In the genomic region with DNA sequence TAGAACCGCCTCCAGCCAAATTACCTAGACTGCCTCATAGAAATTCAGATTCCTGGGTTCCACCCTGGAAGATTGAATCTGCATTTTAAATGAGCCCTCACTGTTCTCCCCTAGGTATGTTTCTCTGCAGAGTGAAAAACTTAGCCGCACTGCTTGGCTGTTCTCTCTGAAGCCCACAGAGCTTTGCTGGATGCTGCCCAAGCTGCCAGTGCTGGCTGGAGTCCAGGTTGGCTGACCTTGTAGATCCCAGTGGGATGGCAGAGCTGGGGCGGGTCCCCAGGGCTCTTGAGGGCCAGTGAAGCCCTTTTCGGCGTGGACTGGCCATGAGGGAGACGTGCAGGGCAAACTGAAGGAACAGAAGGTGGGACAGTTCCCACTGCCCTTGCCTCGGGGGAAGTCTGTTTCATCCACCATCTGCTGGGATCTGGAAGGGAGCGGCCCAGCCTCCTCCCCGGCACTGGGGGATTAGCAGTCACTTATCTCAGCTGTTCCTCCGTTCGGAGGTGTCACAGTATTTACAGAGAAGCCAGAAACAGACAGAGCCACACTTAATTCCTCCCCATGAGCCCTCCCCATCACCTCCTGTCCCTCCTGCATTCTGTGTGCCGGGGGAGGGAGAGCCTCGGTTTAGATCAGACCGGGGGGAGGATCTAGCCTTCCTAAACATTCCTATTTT, we compare ENCODE assay signal across 14 cellular contexts. TPM values are rescaled to one million over a fixed set of nuclear protein-coding genes. Genes with fewer than 3 reads are reported as not detected.
DNase-seq lines count a peak whose midpoint lies in the region; ATAC-seq and TF ChIP-seq lines count a peak whose summit lies in the region.
"Had no signal": no experiment of that assay in that cellular context is flagged by ENCODE, and none has a peak within 500 bp of the region (broad histone marks: within the 10 kb centered on the region; RNA-seq: fewer than 3 reads in every experiment).

No MANE protein-coding gene starts in this region.

- no peak overlapping the region for H2BK15ac ChIP-seq in mesenchymal stem cell (ENCODE audit: low read depth, poor library complexity, severe bottlenecking)

- H2AFZ ChIP-seq in ACC112 (ENCODE audit: low read length, unreplicated experiment) (peak overlapping the region; percentile 81), mesenchymal stem cell (ENCODE audit: low read depth, low read length) (no peak overlapping the region)

- H3K27me3 ChIP-seq in ACC112 (ENCODE audit: insufficient read depth, low read length) (peaks cover 33% of the 10 kb centered on the region), mesenchymal stem cell (ENCODE audit: control insufficient read depth in 1 of 2, insufficient read depth in 1 of 2, low read length in 2 of 2) (peaks cover 40 to 48% of the 10 kb centered on the region in 2 experiments)
- H3K27me3 ChIP-seq: SJSA1 had no signal

- H3K14ac ChIP-seq in mesenchymal stem cell (ENCODE audit: low read length in 2 of 2): no peak overlapping the region

- no peaks in the 10 kb centered on the region for H3K36me3 Mint-ChIP-seq in activated CD8-positive, alpha-beta T cell treated with anti-CD3 and anti-CD28 coated beads, Interleukin-2, amount 10 ng/mL, durations not matched to agents 7 days and 5 days (ENCODE audit: low read depth)

- WGBS in mesenchymal stem cell: 31% methylated on average over 11 of the region's 14 CpGs

- H3K4me3 ChIP-seq in ACC112 (ENCODE audit: low read depth, low read length): peak overlapping the region; percentile 47; the same call in 1 of the 2 replicates
- H3K4me3 ChIP-seq in mesenchymal stem cell (ENCODE audit: insufficient read depth in 1 of 2, low read depth in 1 of 2, low read length in 2 of 2): no peak overlapping the region
- H3K4me3 ChIP-seq: SJSA1 had no signal

- H3K79me2 ChIP-seq in ACC112 (ENCODE audit: control insufficient read depth, insufficient read depth, low read length, unreplicated experiment): no peaks in the 10 kb centered on the region

- H3K4me1 Mint-ChIP-seq in activated CD8-positive, alpha-beta T cell treated with anti-CD3 and anti-CD28 coated beads, Interleukin-2, amount 10 ng/mL, durations not matched to agents 7 days and 5 days (ENCODE audit: low read depth): no peaks in the 10 kb centered on the region

- POLR2A ChIA-PET in activated CD8-positive, alpha-beta T cell treated with anti-CD3 and anti-CD28 coated beads, Interleukin-2, amount 10 ng/mL, durations not matched to agents 7 days and 5 days (lab: Charles Lee): no interaction called here

- peaks cover 35% of the 10 kb centered on the region for H3K27me3 Mint-ChIP-seq in activated CD8-positive, alpha-beta T cell treated with anti-CD3 and anti-CD28 coated beads, Interleukin-2, amount 10 ng/mL, durations not matched to agents 7 days and 5 days (ENCODE audit: low read depth)

- ATAC-seq in activated CD8-positive, alpha-beta T cell treated with anti-CD3 and anti-CD28 coated beads, Interleukin-2, amount 10 ng/mL, durations not matched to agents 7 days and 5 days: no peak
- ATAC-seq in GM21381 (IDR thresholded peaks at IDR 0.05; ENCODE audit: unreplicated experiment) (no peak), GM18907 (IDR thresholded peaks at IDR 0.05; ENCODE audit: unreplicated experiment) (no peak)

- DNase-seq in LHCN-M2 (ENCODE audit: low read depth): peak; percentile 97
- peak; percentile 70 for DNase-seq in astrocyte of the hippocampus (ENCODE audit: low read depth, low spot score)
- DNase-seq in mesenchymal stem cell: peak; percentile 40
- no peak for DNase-seq in GM13977 (ENCODE audit: low spot score)
- no peak for DNase-seq in activated CD8-positive, alpha-beta T cell treated with anti-CD3 and anti-CD28 coated beads, Interleukin-2, amount 10 ng/mL, durations not matched to agents 7 days and 5 days
- DNase-seq: activated CD8-positive, alpha-beta memory T cell treated with anti-CD3 and anti-CD28 coated beads, Interleukin-2, amount 50 U/mL, for 48 hours; Karpas-422; stimulated activated naive CD4-positive, alpha-beta T cell treated with Interleukin-2 at 50 U/mL for 16 hours had no signal

- peak overlapping the region; percentile 2 to 45 for H3K18ac ChIP-seq in mesenchymal stem cell (ENCODE audit: low read depth in 1 of 2, low read length in 2 of 2)

- in situ Hi-C loops in GM13977 (cut with MboI; ENCODE audit: low pct_unique_long_range_greater_than_20kb, low sequenced_read_pairs, unreplicated experiment): no loop called here

- H3K27ac Mint-ChIP-seq in activated CD8-positive, alpha-beta T cell treated with anti-CD3 and anti-CD28 coated beads, Interleukin-2, amount 10 ng/mL, durations not matched to agents 7 days and 5 days: no peak overlapping the region

- no peak overlapping the region for H3K4ac ChIP-seq in mesenchymal stem cell (ENCODE audit: low read depth in 1 of 2, low read length in 2 of 2)

- H3K9me3 Mint-ChIP-seq in activated CD8-positive, alpha-beta T cell treated with anti-CD3 and anti-CD28 coated beads, Interleukin-2, amount 10 ng/mL, durations not matched to agents 7 days and 5 days (ENCODE audit: insufficient read depth): no peaks in the 10 kb centered on the region

- H3K79me1 ChIP-seq in mesenchymal stem cell (replicated peaks; ENCODE audit: low read length, poor library complexity, severe bottlenecking): no peaks in the 10 kb centered on the region

- H3K9ac ChIP-seq in mesenchymal stem cell (ENCODE audit: low read length): no peak overlapping the region

- no peak overlapping the region for H3K23ac ChIP-seq in mesenchymal stem cell (ENCODE audit: low read length in 2 of 2)

- peak overlapping the region; percentile 73 for H4K91ac ChIP-seq in mesenchymal stem cell (ENCODE audit: low read length)

- H2BK120ac ChIP-seq in mesenchymal stem cell (ENCODE audit: low read depth, low read length): no peak overlapping the region

- no peak overlapping the region for H3K4me2 ChIP-seq in mesenchymal stem cell (ENCODE audit: low read length, poor library complexity, severe bottlenecking)

- H3K27ac ChIP-seq in ACC112 (ENCODE audit: low read depth, low read length) (no peak overlapping the region), mesenchymal stem cell (ENCODE audit: low read length, poor library complexity, severe bottlenecking) (no peak overlapping the region)
- H3K27ac ChIP-seq: C4-2B, SJSA1 had no signal

- H3K4me1 ChIP-seq in ACC112 (ENCODE audit: control insufficient read depth, insufficient read depth, low read length, unreplicated experiment): peaks cover 18% of the 10 kb centered on the region
- H3K4me1 ChIP-seq in mesenchymal stem cell (ENCODE audit: control insufficient read depth, insufficient read depth, low read depth, low read length): peaks cover 13% of the 10 kb centered on the region

- H3K36me3 ChIP-seq in ACC112 (ENCODE audit: insufficient read depth, low read length): no peaks in the 10 kb centered on the region
- H3K36me3 ChIP-seq in mesenchymal stem cell (ENCODE audit: control insufficient read depth in 1 of 2, insufficient read depth in 2 of 2, low read depth in 1 of 2, low read length in 2 of 2): no peaks in the 10 kb centered on the region
- H3K36me3 ChIP-seq: SJSA1 had no signal

- no peak overlapping the region for H2AK5ac ChIP-seq in mesenchymal stem cell (ENCODE audit: low read length, severe bottlenecking)

- H3K9me3 ChIP-seq in mesenchymal stem cell (ENCODE audit: control insufficient read depth, low read length): no peaks in the 10 kb centered on the region
- H3K9me3 ChIP-seq: SJSA1 had no signal

- H2BK5ac ChIP-seq in mesenchymal stem cell (ENCODE audit: low read depth, low read length, poor library complexity, severe bottlenecking): no peak overlapping the region

- peak overlapping the region; percentile 3 for H4K8ac ChIP-seq in mesenchymal stem cell (ENCODE audit: low read length)

- peak overlapping the region; percentile 3 to 73 for H2BK12ac ChIP-seq in mesenchymal stem cell (ENCODE audit: low read length in 2 of 2)

- no peak overlapping the region for H3K4me3 Mint-ChIP-seq in activated CD8-positive, alpha-beta T cell treated with anti-CD3 and anti-CD28 coated beads, Interleukin-2, amount 10 ng/mL, durations not matched to agents 7 days and 5 days

- no peak for TF ChIP-seq CTCF in GM13977 (IDR thresholded peaks at IDR 0.05; ENCODE audit: extremely low read depth, insufficient read depth, missing control alignments)

- CTCF ChIA-PET in activated CD8-positive, alpha-beta T cell treated with anti-CD3 and anti-CD28 coated beads, Interleukin-2, amount 10 ng/mL, durations not matched to agents 7 days and 5 days (lab: Charles Lee): no interaction called here

RNA-seq across cellular contexts. Expression of gene ACTC1, which starts 3.9 kb away (rescaled TPM):
- total RNA-seq in LHCN-M2 (2014; rRNA removed): 634 and 759 TPM in 2 replicates
- 7,967 TPM for polyA plus RNA-seq in LHCN-M2 (2012)
- 0.11 TPM for polyA plus RNA-seq in mesenchymal stem cell (2013, experiment 1 of 2)
- 0.11 TPM for polyA plus RNA-seq in mesenchymal stem cell (2013, experiment 2 of 2)
- not detected for total RNA-seq in activated CD8-positive, alpha-beta T cell treated with anti-CD3 and anti-CD28 coated beads, Interleukin-2, amount 10 ng/mL, durations not matched to agents 7 days and 5 days
- total RNA-seq: dermis microvascular lymphatic vessel endothelial cell had no signal

RNA-seq across cellular contexts. Expression of gene GJD2, which starts 44.5 kb away (rescaled TPM):
- 0.06 TPM in 1 of 2 replicates, not detected in the other for total RNA-seq in LHCN-M2 (2014; rRNA removed)
- 0.04 TPM for polyA plus RNA-seq in LHCN-M2 (2012)
- polyA plus RNA-seq in mesenchymal stem cell (2013, experiment 1 of 2): not detected
- not detected for polyA plus RNA-seq in mesenchymal stem cell (2013, experiment 2 of 2)
- not detected for total RNA-seq in activated CD8-positive, alpha-beta T cell treated with anti-CD3 and anti-CD28 coated beads, Interleukin-2, amount 10 ng/mL, durations not matched to agents 7 days and 5 days
- total RNA-seq: dermis microvascular lymphatic vessel endothelial cell had no signal

Comparison
In these comparisons a context has a peak if more than half of its experiments do, and no peak if none do; other contexts are left out.
1. DNase-seq: peak in LHCN-M2 (single experiment), astrocyte of the hippocampus (single experiment) and mesenchymal stem cell (single experiment); none in GM13977 (single experiment) and activated CD8-positive, alpha-beta T cell treated with anti-CD3 and anti-CD28 coated beads, Interleukin-2, amount 10 ng/mL, durations not matched to agents 7 days and 5 days (single experiment).
2. RNA of gene ACTC1, which starts 3.9 kb away (total RNA-seq): 634 to 759 TPM in LHCN-M2; not detected in activated CD8-positive, alpha-beta T cell treated with anti-CD3 and anti-CD28 coated beads, Interleukin-2, amount 10 ng/mL, durations not matched to agents 7 days and 5 days; every median in the first group is over 100 times any median in the second.